ENCODE assay signal across 23 cellular contexts in the genomic region with DNA sequence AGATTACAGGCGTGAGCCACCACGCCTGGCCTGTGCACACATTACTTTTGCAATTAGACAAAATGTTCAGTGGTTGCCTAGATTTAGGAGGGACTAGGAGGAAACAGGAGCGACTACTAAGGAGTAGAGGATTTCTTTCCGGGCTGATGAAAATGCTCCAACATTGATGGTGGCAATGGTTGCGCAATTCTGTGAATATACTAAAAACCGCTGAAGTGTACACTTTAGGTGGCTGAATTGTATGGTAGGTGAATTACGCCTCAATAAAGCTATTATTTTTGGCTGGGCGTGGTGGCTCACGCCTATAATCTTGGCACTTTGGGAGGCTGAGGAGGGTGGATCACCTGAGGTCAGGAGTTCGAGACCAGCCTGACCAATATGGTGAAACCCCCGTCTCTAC. TPM values are rescaled to one million over a fixed set of nuclear protein-coding genes. Genes with fewer than 3 reads are reported as not detected.
DNase-seq lines count a peak whose midpoint lies in the region; ATAC-seq, FAIRE-seq and TF ChIP-seq lines count a peak whose summit lies in the region.
"Had no signal": no experiment of that assay in that cellular context is flagged by ENCODE, and none has a peak within 500 bp of the region (broad histone marks: within the 10 kb centered on the region; RNA-seq: fewer than 3 reads in every experiment).

No MANE protein-coding gene starts in this region.

- in situ Hi-C loops in transverse colon (cut with MboI; ENCODE audit: low pct_ligation_motif_present in 1 of 4, low pct_unique_long_range_greater_than_20kb in 1 of 4, low sequenced_read_pairs in 3 of 4): no loop called here

- TF ChIP-seq CTCF in HFFc6 (IDR thresholded peaks at IDR 0.05): no peak
- no peak for TF ChIP-seq CTCF in astrocyte (IDR thresholded peaks at IDR 0.05; ENCODE audit: insufficient read depth, low read depth, low read length)
- no peak for TF ChIP-seq CTCF in left lung (IDR thresholded peaks at IDR 0.05)
- no peak for TF ChIP-seq CTCF in transverse colon (IDR thresholded peaks at IDR 0.05)

- H3K4me3 ChIP-seq in astrocyte (ENCODE audit: insufficient read depth, low read depth, low read length) (no peak overlapping the region), left lung (no peak overlapping the region), transverse colon (no peak overlapping the region)
- H3K4me3 ChIP-seq: body of pancreas, GM12878, heart left ventricle, suprapubic skin had no signal

- H3K27ac Mint-ChIP-seq in HFFc6 (peak overlapping the region; percentile 99), astrocyte (ENCODE audit: unreplicated experiment) (no peak overlapping the region)
- H3K27ac Mint-ChIP-seq: activated T-helper 2 cell treated with anti-CD3 and anti-CD28 coated beads, Interferon-gamma antibody, Interleukin-2, Interleukin-4, amounts not matched to agents 10 μg/mL and 5 μg/mL and 100 μg/mL, durations not matched to agents 14 hours and 24 hours and 36 hours; natural killer cell treated with Interleukin-12 subunit alpha and Interleukin-12 subunit beta and Interleukin-15 and Interleukin-18, amount 100 ng/mL, for 72 hours; T-helper 2 cell treated with Interferon-gamma antibody and Interleukin-4, amounts not matched to agents 5 μg/mL and 100 μg/mL, for 36 hours had no signal

- peak overlapping the region; percentile 93 for H3K4me3 Mint-ChIP-seq in HFFc6
- peak overlapping the region; percentile 35 for H3K4me3 Mint-ChIP-seq in astrocyte (ENCODE audit: unreplicated experiment)
- H3K4me3 Mint-ChIP-seq: natural killer cell treated with Interleukin-12 subunit alpha and Interleukin-12 subunit beta and Interleukin-15 and Interleukin-18, amount 100 ng/mL, for 72 hours had no signal

- peaks cover 82% of the 10 kb centered on the region for H3K79me2 ChIP-seq in astrocyte (ENCODE audit: insufficient read depth, low read length)

- H3K4me1 Mint-ChIP-seq in HFFc6 (ENCODE audit: low read depth) (peaks cover 75% of the 10 kb centered on the region), astrocyte (ENCODE audit: low read depth, unreplicated experiment) (peaks cover 44% of the 10 kb centered on the region)

- DNase-seq in HFFc6: no peak
- DNase-seq in astrocyte (ENCODE audit: low read depth): no peak
- DNase-seq in left lung: no peak
- no peak for DNase-seq in transverse colon
- DNase-seq in CD1c-positive myeloid dendritic cell (ENCODE audit: extremely low spot score): no peak
- DNase-seq: activated CD4-positive, alpha-beta T cell treated with anti-CD3 and anti-CD28 coated beads, Interleukin-2, amount 50 U/mL, for 1 hour; body of pancreas; DND-41; heart left ventricle; NCI-H1092 treated with DMSO at 0.1 percent for 48 hours; NCI-H2081; NCI-H446 treated with DMSO at 0.1 percent for 48 hours; NK-92 treated with Interleukin-12 subunit alpha and Interleukin-12 subunit beta, amount 100 ng/mL, for 24 hours; WERI-Rb-1 had no signal

- no peak overlapping the region for H2AFZ ChIP-seq in astrocyte (ENCODE audit: low read depth, low read length)

- peaks cover 43% of the 10 kb centered on the region for H3K36me3 Mint-ChIP-seq in HFFc6 (ENCODE audit: low read depth)
- H3K36me3 Mint-ChIP-seq in astrocyte (ENCODE audit: low read depth, unreplicated experiment): peaks cover 13% of the 10 kb centered on the region
- H3K36me3 Mint-ChIP-seq: natural killer cell treated with Interleukin-12 subunit alpha and Interleukin-12 subunit beta and Interleukin-15 and Interleukin-18, amount 100 ng/mL, for 72 hours had no signal

- no peak overlapping the region for H3K27ac ChIP-seq in astrocyte (ENCODE audit: low read depth, low read length)
- peak overlapping the region; percentile 33 to 86 for H3K27ac ChIP-seq in left lung
- peak overlapping the region; percentile 97 to 98 (median 97) for H3K27ac ChIP-seq in transverse colon
- H3K27ac ChIP-seq: WERI-Rb-1 had no signal

- WGBS in transverse colon (ENCODE audit: low coverage in 1 of 2), 2 donors: 54 to 56% methylated on average over 5 to 11 of the region's 11 CpGs

- peaks cover 18% of the 10 kb centered on the region for H3K36me3 ChIP-seq in astrocyte (ENCODE audit: insufficient read depth, low read length)
- H3K36me3 ChIP-seq in left lung: peaks cover 0 to 32% of the 10 kb centered on the region in 2 donors
- no peaks in the 10 kb centered on the region for H3K36me3 ChIP-seq in transverse colon

- H3K9me3 ChIP-seq in astrocyte (ENCODE audit: insufficient read depth, low read depth, low read length) (no peaks in the 10 kb centered on the region), left lung (no peaks in the 10 kb centered on the region), transverse colon (no peaks in the 10 kb centered on the region)
- H3K9me3 ChIP-seq: body of pancreas, heart left ventricle, suprapubic skin had no signal

- H3K27me3 ChIP-seq in astrocyte (ENCODE audit: insufficient read depth, low read length): no peaks in the 10 kb centered on the region
- H3K27me3 ChIP-seq in left lung: peaks cover 0 to 22% of the 10 kb centered on the region in 2 donors
- no peaks in the 10 kb centered on the region for H3K27me3 ChIP-seq in transverse colon
- H3K27me3 ChIP-seq: body of pancreas, heart left ventricle, suprapubic skin had no signal

- ATAC-seq in left lung (no peak), HG02870 (IDR thresholded peaks at IDR 0.05; ENCODE audit: unreplicated experiment) (no peak), HG02938 (IDR thresholded peaks at IDR 0.05; ENCODE audit: unreplicated experiment) (no peak)
- ATAC-seq: body of pancreas; GM12878; heart left ventricle; natural killer cell treated with Interleukin-12 subunit alpha and Interleukin-12 subunit beta and Interleukin-15 and Interleukin-18, amount 100 ng/mL, for 72 hours had no signal

- H3K27me3 Mint-ChIP-seq in HFFc6 (ENCODE audit: insufficient read depth) (peaks cover 2% of the 10 kb centered on the region; the same call in 1 of the 2 replicates), astrocyte (ENCODE audit: low read depth, unreplicated experiment) (no peaks in the 10 kb centered on the region)
- H3K27me3 Mint-ChIP-seq: natural killer cell treated with Interleukin-12 subunit alpha and Interleukin-12 subunit beta and Interleukin-15 and Interleukin-18, amount 100 ng/mL, for 72 hours had no signal

- peaks cover 62% of the 10 kb centered on the region for H3K4me1 ChIP-seq in astrocyte (ENCODE audit: insufficient read depth, low read length)
- peaks cover 44 to 81% of the 10 kb centered on the region in 2 donors for H3K4me1 ChIP-seq in left lung
- peaks cover 39 to 75% (median 63%) of the 10 kb centered on the region in 4 donors for H3K4me1 ChIP-seq in transverse colon

- H4K20me1 ChIP-seq in astrocyte (ENCODE audit: insufficient read depth, low read length): peaks cover 70% of the 10 kb centered on the region

- TF ChIP-seq POLR2A in transverse colon (IDR thresholded peaks at IDR 0.05): no peak

- H3K4me2 ChIP-seq in astrocyte (ENCODE audit: low read length): peak overlapping the region; percentile 19

- intact Hi-C loops in left lung (cut with DNase I): no loop called here
- intact Hi-C loops in transverse colon (cut with DNase I; ENCODE audit: low total_unique reads): no loop called here

- FAIRE-seq in astrocyte (lab: Jason Lieb, UNC): no peak
- FAIRE-seq: colon, GM12878, RCC 7860 had no signal

- H3K9me3 Mint-ChIP-seq in HFFc6 (no peaks in the 10 kb centered on the region), astrocyte (ENCODE audit: unreplicated experiment) (peaks cover 2% of the 10 kb centered on the region)
- H3K9me3 Mint-ChIP-seq: activated T-helper 2 cell treated with anti-CD3 and anti-CD28 coated beads, Interferon-gamma antibody, Interleukin-2, Interleukin-4, amounts not matched to agents 10 μg/mL and 5 μg/mL and 100 μg/mL, durations not matched to agents 14 hours and 24 hours and 36 hours; natural killer cell treated with Interleukin-12 subunit alpha and Interleukin-12 subunit beta and Interleukin-15 and Interleukin-18, amount 100 ng/mL, for 72 hours; T-helper 2 cell treated with Interferon-gamma antibody and Interleukin-4, amounts not matched to agents 5 μg/mL and 100 μg/mL, for 36 hours had no signal

- TF ChIP-seq EP300 in transverse colon (IDR thresholded peaks at IDR 0.05; ENCODE audit: low read depth): no peak

- H3K9ac ChIP-seq in astrocyte (ENCODE audit: low read length): no peak overlapping the region

RNA-seq across cellular contexts. Expression of a gene that starts 46.8 kb away (rescaled TPM):
- 10 to 100 TPM; 61.9 to 90.7 (median 73.6) TPM for total RNA-seq in HFFc6 (2021; fragmentation: NEBNext Ultra II Directional; extraction: Animal tissue kit (Norgen Biotek cat#: 25700))
- total RNA-seq in astrocyte (39.6 and 45.4 TPM in 2 replicates), left lung (10 to 100 TPM; 63.0 to 76.7 TPM), transverse colon (100 to 1,000 TPM in 1 of 4 donors, 10 to 100 TPM in 2, 1 to 10 TPM in 1; 7.9 to 193 (median 13.3) TPM)
